ENCODE assay signal across 8 cellular contexts in the genomic region with DNA sequence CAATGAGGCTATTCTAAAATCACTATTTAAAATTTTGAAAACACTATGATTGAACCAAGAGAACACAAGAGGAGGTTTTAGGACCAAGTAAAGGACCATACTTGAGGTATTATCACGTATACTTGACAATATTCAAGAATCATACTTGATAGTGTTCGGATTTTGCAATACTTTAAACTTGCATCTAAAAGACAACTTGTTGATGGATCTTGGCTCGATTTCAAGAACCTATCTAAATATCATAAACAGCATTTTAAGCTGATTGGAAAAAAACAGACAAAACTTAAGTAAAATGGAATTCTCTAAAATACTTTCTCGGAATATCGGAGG.
DNase-seq lines count a peak whose midpoint lies in the region; ATAC-seq and TF ChIP-seq lines count a peak whose summit lies in the region.

No MANE protein-coding gene starts in this region.

- no peak for ATAC-seq in HG03378 (IDR thresholded peaks at IDR 0.05; ENCODE audit: unreplicated experiment)

- H3K9ac ChIP-seq in SK-N-MC (ENCODE audit: insufficient read length) (peak overlapping the region; percentile 77), rectal smooth muscle tissue (ENCODE audit: low read length) (peak overlapping the region; percentile 57)

- no peak for TF ChIP-seq CTCF in GM12875 (IDR thresholded peaks at IDR 0.05; ENCODE audit: borderline replicate concordance, insufficient read depth, low read depth, low read length)

- H3K4me3 ChIP-seq in GM12875 (ENCODE audit: low read depth, low read length) (peak overlapping the region; percentile 65), SK-N-MC (peak overlapping the region; percentile 81), rectal smooth muscle tissue (ENCODE audit: low read length) (peak overlapping the region; percentile 78)

- H3K27ac ChIP-seq in SK-N-MC (no peak overlapping the region), rectal smooth muscle tissue (ENCODE audit: low read depth, low read length) (peak overlapping the region; percentile 98)

- peaks cover 13% of the 10 kb centered on the region for H3K4me1 ChIP-seq in rectal smooth muscle tissue (ENCODE audit: control insufficient read depth, insufficient read depth, low read length)

- no peaks in the 10 kb centered on the region for H3K36me3 ChIP-seq in SK-N-MC (ENCODE audit: insufficient read depth, low read length)
- no peaks in the 10 kb centered on the region for H3K36me3 ChIP-seq in rectal smooth muscle tissue (ENCODE audit: control insufficient read depth, insufficient read depth, low read length)

- H3K9me3 ChIP-seq in SK-N-MC (ENCODE audit: low read depth, low read length), result no peaks in the 10 kb centered on the region

- DNase-seq in SK-N-MC (ENCODE audit: low read depth, low spot score), result no peak
- peak; percentile 39 for DNase-seq in fibroblast of peridontal ligament (ENCODE audit: extremely low read depth)
- no peak for DNase-seq in activated CD4-positive, CD25-positive, alpha-beta regulatory T cell treated with anti-CD3 and anti-CD28 coated beads, Interleukin-2, amount 50 U/mL, for 72 hours
- DNase-seq in GOT3 (lab: John Stamatoyannopoulos, UW), result no peak
- DNase-seq in D341Med (ENCODE audit: low spot score), result no peak

- H3K27me3 ChIP-seq in rectal smooth muscle tissue (ENCODE audit: control insufficient read depth, insufficient read depth, low read length), result no peaks in the 10 kb centered on the region
